Comparison of ENCODE assay signal across 22 cellular contexts in genomic region chr2:5007596-5007995, GRCh38.
"Had no signal": no experiment of that assay in that cellular context is flagged by ENCODE, and none has a peak within 500 bp of the region (broad histone marks: within the 10 kb centered on the region; RNA-seq: fewer than 3 reads in every experiment).

No MANE protein-coding gene starts in this region.

- ATAC-seq: T-cell had no signal

- H3K9ac ChIP-seq: SK-N-SH had no signal

- H3K4me3 ChIP-seq: SJSA1 had no signal

- FAIRE-seq: RCC 7860 had no signal

- H3K36me3 ChIP-seq: SJSA1 had no signal

- DNase-seq: KBM-7, MV-4-11, NCI-H1048, NCI-H1105, NCI-H1417, NCI-H1436 treated with DMSO at 0.1 percent for 48 hours, NCI-H1694, NCI-H187 treated with DMSO at 0.1 percent for 48 hours, NCI-H2029 treated with DMSO at 0.1 percent for 48 hours, NCI-H2171 treated with DMSO at 0.1 percent for 48 hours, NCI-H2227 treated with DMSO at 0.1 percent for 48 hours, NCI-H524, NCI-H69, NCI-H774, Right ventricle myocardium superior, RPMI8226, SIG-M5, SK-N-SH, SW 1271, T-cell had no signal

- H3K9me3 ChIP-seq: SK-N-SH had no signal

- H3K27ac ChIP-seq: SJSA1 had no signal

- H3K4me1 ChIP-seq: SJSA1 had no signal

- H3K27me3 ChIP-seq: SJSA1 had no signal
